1 cellular context compared by ENCODE assay signal in the genomic region with DNA sequence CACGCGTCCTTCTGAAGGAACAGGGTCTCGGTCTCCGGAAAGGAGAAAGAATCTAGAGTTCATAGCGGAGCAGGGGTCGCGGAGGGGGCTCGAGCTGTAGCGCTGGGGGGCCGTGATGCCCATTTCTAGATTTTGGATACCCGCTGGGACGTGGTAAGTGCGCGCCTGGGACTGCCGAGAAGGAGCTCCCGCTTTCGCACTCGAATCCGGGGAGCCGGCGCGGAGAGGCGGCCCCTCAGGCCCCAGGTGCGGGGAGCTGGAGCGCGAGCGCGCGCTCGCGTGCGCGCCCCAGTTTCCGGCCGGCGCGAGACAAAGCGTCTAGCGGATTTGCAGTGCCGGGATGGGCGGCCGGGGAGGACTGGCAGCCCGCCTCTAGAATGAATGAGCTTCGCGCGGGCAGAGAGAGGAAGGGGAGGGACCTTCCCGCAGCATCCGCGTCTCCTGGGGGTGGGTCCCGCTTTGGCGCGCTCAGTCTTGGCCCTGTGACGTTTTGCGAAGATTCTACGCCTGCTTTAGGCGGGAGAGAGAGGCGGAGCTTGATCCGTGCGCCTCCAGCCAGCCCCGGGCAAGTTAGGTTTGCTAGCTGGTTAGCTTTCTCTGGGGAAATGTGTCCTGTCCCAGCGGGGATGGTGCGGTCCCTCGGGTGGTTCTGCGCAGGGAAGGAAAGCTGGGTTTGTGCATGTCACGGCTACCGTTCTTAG.
TF ChIP-seq lines count a peak whose summit lies in the region.

No MANE protein-coding gene starts in this region.

TF ChIP-seq in HepG2, 621 proteins besides CTCF, POLR2A, EP300 and RAD21 (continued from another document and continues in another):
- TF ChIP-seq, protein P1, sequence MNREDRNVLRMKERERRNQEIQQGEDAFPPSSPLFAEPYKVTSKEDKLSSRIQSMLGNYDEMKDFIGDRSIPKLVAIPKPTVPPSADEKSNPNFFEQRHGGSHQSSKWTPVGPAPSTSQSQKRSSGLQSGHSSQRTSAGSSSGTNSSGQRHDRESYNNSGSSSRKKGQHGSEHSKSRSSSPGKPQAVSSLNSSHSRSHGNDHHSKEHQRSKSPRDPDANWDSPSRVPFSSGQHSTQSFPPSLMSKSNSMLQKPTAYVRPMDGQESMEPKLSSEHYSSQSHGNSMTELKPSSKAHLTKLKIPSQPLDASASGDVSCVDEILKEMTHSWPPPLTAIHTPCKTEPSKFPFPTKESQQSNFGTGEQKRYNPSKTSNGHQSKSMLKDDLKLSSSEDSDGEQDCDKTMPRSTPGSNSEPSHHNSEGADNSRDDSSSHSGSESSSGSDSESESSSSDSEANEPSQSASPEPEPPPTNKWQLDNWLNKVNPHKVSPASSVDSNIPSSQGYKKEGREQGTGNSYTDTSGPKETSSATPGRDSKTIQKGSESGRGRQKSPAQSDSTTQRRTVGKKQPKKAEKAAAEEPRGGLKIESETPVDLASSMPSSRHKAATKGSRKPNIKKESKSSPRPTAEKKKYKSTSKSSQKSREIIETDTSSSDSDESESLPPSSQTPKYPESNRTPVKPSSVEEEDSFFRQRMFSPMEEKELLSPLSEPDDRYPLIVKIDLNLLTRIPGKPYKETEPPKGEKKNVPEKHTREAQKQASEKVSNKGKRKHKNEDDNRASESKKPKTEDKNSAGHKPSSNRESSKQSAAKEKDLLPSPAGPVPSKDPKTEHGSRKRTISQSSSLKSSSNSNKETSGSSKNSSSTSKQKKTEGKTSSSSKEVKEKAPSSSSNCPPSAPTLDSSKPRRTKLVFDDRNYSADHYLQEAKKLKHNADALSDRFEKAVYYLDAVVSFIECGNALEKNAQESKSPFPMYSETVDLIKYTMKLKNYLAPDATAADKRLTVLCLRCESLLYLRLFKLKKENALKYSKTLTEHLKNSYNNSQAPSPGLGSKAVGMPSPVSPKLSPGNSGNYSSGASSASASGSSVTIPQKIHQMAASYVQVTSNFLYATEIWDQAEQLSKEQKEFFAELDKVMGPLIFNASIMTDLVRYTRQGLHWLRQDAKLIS (CRISPR knock-in tag; IDR thresholded peaks at IDR 0.05): no peak; the same call in 1 of the 2 replicates
- TF ChIP-seq ETV5 (CRISPR knock-in tag; IDR thresholded peaks at IDR 0.05; ENCODE audit: borderline replicate concordance) (peak; percentile 56), MIER2 (CRISPR knock-in tag; IDR thresholded peaks at IDR 0.05) (no peak), ZNF703 (CRISPR knock-in tag; IDR thresholded peaks at IDR 0.05; ENCODE audit: borderline replicate concordance) (no peak; the same call in 1 of the 2 replicates), ZNF263 (CRISPR knock-in tag; IDR thresholded peaks at IDR 0.05) (peak; percentile 78), ZBTB44 (CRISPR knock-in tag; IDR thresholded peaks at IDR 0.05) (no peak), KDM4B (CRISPR knock-in tag; IDR thresholded peaks at IDR 0.05) (no peak), KMT2B (CRISPR knock-in tag; IDR thresholded peaks at IDR 0.05) (peak; percentile 64), DZIP1 (CRISPR knock-in tag; IDR thresholded peaks at IDR 0.05) (0 out of 2 replicates have a peak, but pooled peaks have one; percentile 16), ZNF75D (CRISPR knock-in tag; IDR thresholded peaks at IDR 0.05; ENCODE audit: borderline replicate concordance) (no peak), ZNF572 (CRISPR knock-in tag; IDR thresholded peaks at IDR 0.05) (no peak), GLI4 (CRISPR knock-in tag; IDR thresholded peaks at IDR 0.05; ENCODE audit: borderline replicate concordance) (no peak; the same call in 1 of the 2 replicates), NCOA5 (CRISPR knock-in tag; IDR thresholded peaks at IDR 0.05) (no peak), ZNF234 (CRISPR knock-in tag; conservative IDR thresholded peaks at IDR 0.05) (0 out of 2 replicates have a peak, but pooled peaks have one; percentile 59), HNRNPLL (IDR thresholded peaks at IDR 0.05; ENCODE audit: low read depth, low read length, poor library complexity, severe bottlenecking) (peak; percentile 82), TOPORS (CRISPR knock-in tag; IDR thresholded peaks at IDR 0.05) (0 out of 2 replicates have a peak, but pooled peaks have one; percentile 3), NR2F6 (IDR thresholded peaks at IDR 0.05) (no peak), NR2F6 (CRISPR knock-in tag; IDR thresholded peaks at IDR 0.05) (no peak), NPAS2 (CRISPR knock-in tag; IDR thresholded peaks at IDR 0.05; ENCODE audit: borderline replicate concordance) (no peak), MIER3 (CRISPR knock-in tag; IDR thresholded peaks at IDR 0.05; ENCODE audit: borderline replicate concordance) (no peak), ZNF143 (CRISPR knock-in tag; IDR thresholded peaks at IDR 0.05) (no peak), ZNF44 (CRISPR knock-in tag; IDR thresholded peaks at IDR 0.05) (no peak), ZNF639 (CRISPR knock-in tag; conservative IDR thresholded peaks at IDR 0.05) (no peak), ZFY (CRISPR knock-in tag; IDR thresholded peaks at IDR 0.05) (peak; percentile 60), ZNF276 (CRISPR knock-in tag; IDR thresholded peaks at IDR 0.05; ENCODE audit: low read depth) (no peak), ZSCAN22 (CRISPR knock-in tag; IDR thresholded peaks at IDR 0.05) (no peak), ZNF446 (CRISPR knock-in tag; IDR thresholded peaks at IDR 0.05) (no peak; the same call in 1 of the 2 replicates), RARA (CRISPR knock-in tag; IDR thresholded peaks at IDR 0.05) (no peak), MAFK (conservative IDR thresholded peaks at IDR 0.05 in 1 of 2, IDR thresholded peaks at IDR 0.05 in 1 of 2; ENCODE audit: low read length in 2 of 2) (no peak), MEF2D (CRISPR knock-in tag; IDR thresholded peaks at IDR 0.05) (no peak), ZBTB14 (CRISPR knock-in tag; IDR thresholded peaks at IDR 0.05) (peak; percentile 95), PRDM15 (CRISPR knock-in tag; IDR thresholded peaks at IDR 0.05) (no peak), HNRNPL (IDR thresholded peaks at IDR 0.05; ENCODE audit: low read depth, low read length) (no peak)
- TF ChIP-seq, protein P2, sequence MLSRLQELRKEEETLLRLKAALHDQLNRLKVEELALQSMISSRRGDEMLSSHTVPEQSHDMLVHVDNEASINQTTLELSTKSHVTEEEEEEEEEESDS (CRISPR knock-in tag; IDR thresholded peaks at IDR 0.05; ENCODE audit: borderline replicate concordance): 0 out of 2 replicates have a peak, but pooled peaks have one; percentile 32
- TF ChIP-seq, protein P3, sequence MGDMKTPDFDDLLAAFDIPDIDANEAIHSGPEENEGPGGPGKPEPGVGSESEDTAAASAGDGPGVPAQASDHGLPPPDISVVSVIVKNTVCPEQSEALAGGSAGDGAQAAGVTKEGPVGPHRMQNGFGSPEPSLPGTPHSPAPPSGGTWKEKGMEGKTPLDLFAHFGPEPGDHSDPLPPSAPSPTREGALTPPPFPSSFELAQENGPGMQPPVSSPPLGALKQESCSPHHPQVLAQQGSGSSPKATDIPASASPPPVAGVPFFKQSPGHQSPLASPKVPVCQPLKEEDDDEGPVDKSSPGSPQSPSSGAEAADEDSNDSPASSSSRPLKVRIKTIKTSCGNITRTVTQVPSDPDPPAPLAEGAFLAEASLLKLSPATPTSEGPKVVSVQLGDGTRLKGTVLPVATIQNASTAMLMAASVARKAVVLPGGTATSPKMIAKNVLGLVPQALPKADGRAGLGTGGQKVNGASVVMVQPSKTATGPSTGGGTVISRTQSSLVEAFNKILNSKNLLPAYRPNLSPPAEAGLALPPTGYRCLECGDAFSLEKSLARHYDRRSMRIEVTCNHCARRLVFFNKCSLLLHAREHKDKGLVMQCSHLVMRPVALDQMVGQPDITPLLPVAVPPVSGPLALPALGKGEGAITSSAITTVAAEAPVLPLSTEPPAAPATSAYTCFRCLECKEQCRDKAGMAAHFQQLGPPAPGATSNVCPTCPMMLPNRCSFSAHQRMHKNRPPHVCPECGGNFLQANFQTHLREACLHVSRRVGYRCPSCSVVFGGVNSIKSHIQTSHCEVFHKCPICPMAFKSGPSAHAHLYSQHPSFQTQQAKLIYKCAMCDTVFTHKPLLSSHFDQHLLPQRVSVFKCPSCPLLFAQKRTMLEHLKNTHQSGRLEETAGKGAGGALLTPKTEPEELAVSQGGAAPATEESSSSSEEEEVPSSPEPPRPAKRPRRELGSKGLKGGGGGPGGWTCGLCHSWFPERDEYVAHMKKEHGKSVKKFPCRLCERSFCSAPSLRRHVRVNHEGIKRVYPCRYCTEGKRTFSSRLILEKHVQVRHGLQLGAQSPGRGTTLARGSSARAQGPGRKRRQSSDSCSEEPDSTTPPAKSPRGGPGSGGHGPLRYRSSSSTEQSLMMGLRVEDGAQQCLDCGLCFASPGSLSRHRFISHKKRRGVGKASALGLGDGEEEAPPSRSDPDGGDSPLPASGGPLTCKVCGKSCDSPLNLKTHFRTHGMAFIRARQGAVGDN (CRISPR knock-in tag; IDR thresholded peaks at IDR 0.05): peak; percentile 75
